Comparison of ENCODE assay signal across 8 cellular contexts in genomic region chr1:235327559-235328270, GRCh38. TPM values are rescaled to one million over a fixed set of nuclear protein-coding genes. Genes with fewer than 3 reads are reported as not detected.
A peak's percentile ranks its signal among the peaks of the same experiment; 100 is the strongest.
DNase-seq lines count a peak whose midpoint lies in the region; ATAC-seq and TF ChIP-seq lines count a peak whose summit lies in the region.

Gene ARID4B, minus strand, starts transcription at chr1:235328179. Its CDS starts 1,260 bp downstream, at chr1:235326919.

- H3K36me3 Mint-ChIP-seq in activated T-cell treated with anti-CD3 and anti-CD28 coated beads, Interleukin-2, amount 50 U/mL, for 4 hours (ENCODE audit: insufficient read depth): peaks cover 16% of the 10 kb centered on the region
- no peaks in the 10 kb centered on the region for H3K36me3 Mint-ChIP-seq in osteocyte (ENCODE audit: unreplicated experiment)

- peaks cover 90% of the 10 kb centered on the region for H3K79me2 ChIP-seq in Loucy (ENCODE audit: insufficient read depth, low read length)

- no peaks in the 10 kb centered on the region for H3K36me3 ChIP-seq in Loucy (ENCODE audit: insufficient read depth, low read length)

- H3K4me1 Mint-ChIP-seq in activated T-cell treated with anti-CD3 and anti-CD28 coated beads, Interleukin-2, amount 50 U/mL, for 4 hours (ENCODE audit: low read depth): peaks cover 26% of the 10 kb centered on the region
- peaks cover 29% of the 10 kb centered on the region for H3K4me1 Mint-ChIP-seq in osteocyte (ENCODE audit: unreplicated experiment)

- H3K27me3 Mint-ChIP-seq in activated T-cell treated with anti-CD3 and anti-CD28 coated beads, Interleukin-2, amount 50 U/mL, for 4 hours (ENCODE audit: low read depth): no peaks in the 10 kb centered on the region
- H3K27me3 Mint-ChIP-seq in osteocyte (ENCODE audit: unreplicated experiment): no peaks in the 10 kb centered on the region

- H3F3A ChIP-seq in Loucy (ENCODE audit: low read depth): no peaks in the 10 kb centered on the region

- peaks cover 81% of the 10 kb centered on the region for H4K20me1 ChIP-seq in Loucy (ENCODE audit: insufficient read depth, low read length, poor library complexity, severe bottlenecking)

- H3K9me3 Mint-ChIP-seq in activated T-cell treated with anti-CD3 and anti-CD28 coated beads, Interleukin-2, amount 50 U/mL, for 4 hours: no peaks in the 10 kb centered on the region
- no peaks in the 10 kb centered on the region for H3K9me3 Mint-ChIP-seq in osteocyte (ENCODE audit: unreplicated experiment)

- ATAC-seq in GM21737 (IDR thresholded peaks at IDR 0.05; ENCODE audit: unreplicated experiment): peak; percentile 4
- ATAC-seq in activated T-cell treated with anti-CD3 and anti-CD28 coated beads, Interleukin-2, amount 50 U/mL, for 4 hours: peak; percentile 4 to 6

- no peaks in the 10 kb centered on the region for H3K27me3 ChIP-seq in Loucy (ENCODE audit: insufficient read depth, low read length, poor library complexity, severe bottlenecking)

- H2AFZ ChIP-seq in Loucy (ENCODE audit: low read length): peak within 1 kb of the TSS; percentile 91

- no peak for TF ChIP-seq CTCF in GM10266 (IDR thresholded peaks at IDR 0.05; ENCODE audit: control insufficient read depth, insufficient read depth, low read depth, missing control alignments)
- no peak for TF ChIP-seq CTCF in Loucy (conservative IDR thresholded peaks at IDR 0.05; ENCODE audit: low read length)
- TF ChIP-seq CTCF in osteocyte (IDR thresholded peaks at IDR 0.05): no peak

- DNase-seq in GM10266 (ENCODE audit: extremely low spot score): peak; percentile 95
- DNase-seq in activated T-cell treated with anti-CD3 and anti-CD28 coated beads, Interleukin-2, amount 50 U/mL, for 4 hours: no peak
- peak; percentile 93 for DNase-seq in germinal center (ENCODE audit: low spot score)
- DNase-seq in osteocyte (ENCODE audit: extremely low spot score, unreplicated experiment): no peak
- no peak for DNase-seq in NCI-H1436 (lab: John Stamatoyannopoulos, UW)
- DNase-seq in cerebellar cortex (ENCODE audit: low spot score): no peak

- peaks cover 54% of the 10 kb centered on the region for H3K4me1 ChIP-seq in Loucy (ENCODE audit: insufficient read depth, low read length, poor library complexity, severe bottlenecking)

- peak within 1 kb of the TSS; percentile 100 for H3K4me3 Mint-ChIP-seq in activated T-cell treated with anti-CD3 and anti-CD28 coated beads, Interleukin-2, amount 50 U/mL, for 4 hours
- H3K4me3 Mint-ChIP-seq in osteocyte (ENCODE audit: unreplicated experiment): peak within 1 kb of the TSS; percentile 94

- no peaks in the 10 kb centered on the region for H3K9me3 ChIP-seq in Loucy (ENCODE audit: insufficient read depth, low read depth, low read length)

- peak within 1 kb of the TSS; percentile 91 for H3K4me3 ChIP-seq in Loucy (ENCODE audit: low read length, poor library complexity, severe bottlenecking)

- H3K9me2 ChIP-seq in Loucy (replicated peaks; ENCODE audit: low read depth, low read length): no peaks in the 10 kb centered on the region

- peak within 1 kb of the TSS; percentile 91 for H3K9ac ChIP-seq in Loucy (ENCODE audit: low read depth, low read length, poor library complexity, severe bottlenecking)

- peak within 1 kb of the TSS; percentile 94 for H3K27ac Mint-ChIP-seq in osteocyte (ENCODE audit: unreplicated experiment)

- H3K4me2 ChIP-seq in Loucy (ENCODE audit: low read depth, low read length, poor library complexity, severe bottlenecking): peak within 1 kb of the TSS; percentile 93

RNA-seq across cellular contexts. Expression of gene ARID4B, which starts in this region (rescaled TPM):
- 10 to 100 TPM; 26.9 to 41.5 (median 36.4) TPM for total RNA-seq in activated T-cell treated with anti-CD3 and anti-CD28 coated beads, Interleukin-2, amount 50 U/mL, for 4 hours
- 41.3 and 41.5 TPM in 2 replicates for total RNA-seq in osteocyte

Comparison
In these comparisons a context has a peak if more than half of its experiments do, and no peak if none do; other contexts are left out.
1. DNase-seq: peak in GM10266 (single experiment) and germinal center (single experiment); none in activated T-cell treated with anti-CD3 and anti-CD28 coated beads, Interleukin-2, amount 50 U/mL, for 4 hours (single experiment), osteocyte (single experiment), NCI-H1436 (single experiment) and cerebellar cortex (single experiment).